In the genomic region with DNA sequence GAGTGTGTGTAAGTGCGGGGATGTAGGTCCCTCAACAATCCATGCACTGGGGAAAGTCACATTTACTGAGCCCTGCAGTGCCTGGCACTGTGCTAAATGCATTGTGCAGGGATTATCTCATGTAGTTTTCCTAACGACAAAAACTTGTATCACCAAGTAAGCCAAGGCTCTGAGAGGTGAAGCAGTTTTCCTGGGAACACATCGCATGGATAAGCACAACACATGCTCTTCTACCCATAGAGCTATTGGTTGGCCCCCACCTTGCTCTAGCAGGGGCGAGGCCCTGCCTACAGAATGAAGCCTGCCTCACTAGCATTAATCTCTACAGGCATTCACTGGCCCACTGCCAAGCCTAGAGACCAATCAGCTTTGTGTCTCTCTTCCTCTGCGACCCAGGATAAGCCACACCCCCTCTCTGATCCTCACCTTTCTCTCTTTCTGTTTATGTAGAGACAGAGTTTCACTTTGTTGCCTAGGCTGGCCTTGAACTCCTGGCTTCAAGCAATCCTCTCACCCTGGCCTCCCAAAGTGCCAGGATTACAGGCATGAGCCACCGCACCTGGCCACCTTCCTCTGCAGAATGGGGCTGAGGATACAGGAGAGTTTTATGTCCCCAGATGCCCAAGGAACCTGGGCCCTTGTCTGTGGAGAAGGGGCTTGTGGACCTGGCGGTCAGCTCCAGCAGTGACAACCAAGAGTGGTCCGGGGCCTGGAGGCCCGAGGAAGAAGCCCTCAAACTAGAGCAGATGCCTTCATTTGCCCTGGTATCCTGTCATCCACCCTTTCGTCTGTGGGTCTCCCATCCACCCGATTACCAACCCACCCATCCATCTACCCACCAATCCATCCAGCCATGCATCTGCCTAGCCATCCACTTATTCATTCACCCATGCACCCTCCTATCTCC, we compare ENCODE assay signal across 10 cellular contexts. TPM values are rescaled to one million over a fixed set of nuclear protein-coding genes. Genes with fewer than 3 reads are reported as not detected.
DNase-seq lines count a peak whose midpoint lies in the region; ATAC-seq, FAIRE-seq and TF ChIP-seq lines count a peak whose summit lies in the region.
"Had no signal": no experiment of that assay in that cellular context is flagged by ENCODE, and none has a peak within 500 bp of the region (broad histone marks: within the 10 kb centered on the region; RNA-seq: fewer than 3 reads in every experiment).

No MANE protein-coding gene starts in this region.

- FAIRE-seq in HepG2 (lab: Jason Lieb, UNC) = peak; percentile 100
- FAIRE-seq: G401.6 had no signal

- H4K5ac ChIP-seq in IMR-90 (ENCODE audit: low read depth, low read length) = peak overlapping the region; percentile 58

- H3K4me1 ChIP-seq in BE2C = peaks cover 6% of the 10 kb centered on the region
- H3K4me1 ChIP-seq in IMR-90 (ENCODE audit: control insufficient read depth, insufficient read depth, low read length) = peaks cover 29% of the 10 kb centered on the region
- peaks cover 84% of the 10 kb centered on the region for H3K4me1 ChIP-seq in HepG2 (ENCODE audit: insufficient read depth, low read length)

- H3K18ac ChIP-seq in IMR-90 (ENCODE audit: low read depth, low read length) = peak overlapping the region; percentile 81

- H2BK5ac ChIP-seq in IMR-90 (ENCODE audit: low read depth, low read length, poor library complexity, severe bottlenecking) = peak overlapping the region; percentile 14

- dilution Hi-C loops in IMR-90 (cut with HindIII; ENCODE audit: low sequenced_read_pairs, unreplicated experiment) = no loop called here

- CTCF ChIA-PET in IMR-90 (lab: Yijun Ruan, JAX) = interaction anchor here (1.2 to 1.4 kb wide), 2 partner anchors 23 to 33 kb away, joined by 4 to 5 read pairs; no protein-coding TSS in a partner anchor
- CTCF ChIA-PET in HepG2 (lab: Yijun Ruan, JAX; ENCODE audit: low intra/inter-chr PET ratio, low total read pairs) = no interaction called here

- TF ChIP-seq CTCF in BE2C (IDR thresholded peaks at IDR 0.05; ENCODE audit: low read depth, low read length) (no peak), IMR-90 (conservative IDR thresholded peaks at IDR 0.05; ENCODE audit: low read depth, low read length) (no peak), HepG2 (CRISPR knock-in tag; IDR thresholded peaks at IDR 0.05) (0 out of 2 replicates have a peak, but pooled peaks have one; percentile 8)

- H2BK20ac ChIP-seq in IMR-90 (ENCODE audit: low read depth, low read length) = peak overlapping the region; percentile 90

- no peak overlapping the region; the same call in 1 of the 2 replicates for H3K9ac ChIP-seq in IMR-90 (ENCODE audit: low read depth, low read length)
- peak overlapping the region; percentile 74 for H3K9ac ChIP-seq in HepG2 (ENCODE audit: insufficient read depth, low read depth, low read length)

- H3K4me3 ChIP-seq in BE2C (ENCODE audit: low read depth, low read length) = no peak overlapping the region
- no peak overlapping the region for H3K4me3 ChIP-seq in IMR-90 (ENCODE audit: insufficient read depth, low read depth, low read length)
- H3K4me3 ChIP-seq in HepG2 (replicated peaks in 1 of 3; ENCODE audit: insufficient read depth in 1 of 3, low read depth in 2 of 3, low read length in 3 of 3) = peak overlapping the region; percentile 52 to 72 (median 56)

- H3K23ac ChIP-seq in IMR-90 (ENCODE audit: low read depth, low read length) = peak overlapping the region; percentile 70

- peak overlapping the region; percentile 90 for H3K14ac ChIP-seq in IMR-90 (replicated peaks; ENCODE audit: low read depth, low read length)

- H3K4me2 ChIP-seq in IMR-90 (ENCODE audit: low read depth, low read length) (peak overlapping the region; percentile 54), HepG2 (ENCODE audit: low read depth, low read length) (peak overlapping the region; percentile 82)

- H3K27ac ChIP-seq in IMR-90 (ENCODE audit: insufficient read depth, low read length) = peak overlapping the region; percentile 26; the same call in 1 of the 2 replicates
- peak overlapping the region; percentile 75 for H3K27ac ChIP-seq in HepG2 (ENCODE audit: extremely low read length, insufficient read depth, low read length)

- no TSS peak for BruUV-seq in IMR-90 (replicated peaks; lab: Mats Ljungman, UMichigan)
- BruUV-seq in HepG2 (replicated peaks; lab: Mats Ljungman, UMichigan) = no TSS peak

- H2BK120ac ChIP-seq in IMR-90 (ENCODE audit: low read depth, low read length) = peak overlapping the region; percentile 75

- in situ Hi-C loops in IMR-90 (cut with MboI; ENCODE audit: low sequenced_read_pairs) = no loop called here
- in situ Hi-C loops in HepG2 (cut with HindIII; ENCODE audit: extremely low pct_ligation_motif_present, low pct_unique_long_range_greater_than_20kb) = no loop called here

- H2AK9ac ChIP-seq in IMR-90 (replicated peaks; ENCODE audit: low read depth, low read length, poor library complexity) = peak overlapping the region; percentile 45

- H3K27me3 ChIP-seq in BE2C = no peaks in the 10 kb centered on the region
- H3K27me3 ChIP-seq in IMR-90 (ENCODE audit: control insufficient read depth, insufficient read depth, low read length) = no peaks in the 10 kb centered on the region
- H3K27me3 ChIP-seq in HepG2 (ENCODE audit: control insufficient read depth in 1 of 2, insufficient read depth in 2 of 2, low read length in 2 of 2) = no peaks in the 10 kb centered on the region

- peaks cover 0 to 10% of the 10 kb centered on the region in 2 experiments; a peak in 1 of 4 replicates for H3K79me1 ChIP-seq in IMR-90 (ENCODE audit: low read depth in 1 of 2, low read length in 2 of 2)

- peak overlapping the region; percentile 69 for H2AFZ ChIP-seq in IMR-90 (replicated peaks; ENCODE audit: low read length, poor library complexity)
- H2AFZ ChIP-seq in HepG2 (ENCODE audit: low read length) = no peak overlapping the region

- H4K20me1 ChIP-seq in IMR-90 (ENCODE audit: insufficient read depth, low read length) = no peaks in the 10 kb centered on the region
- no peaks in the 10 kb centered on the region for H4K20me1 ChIP-seq in HepG2 (ENCODE audit: insufficient read depth, low read length)

- TF ChIP-seq RAD21 in IMR-90 (IDR thresholded peaks at IDR 0.05; ENCODE audit: low read length) (no peak), HepG2 (CRISPR knock-in tag; IDR thresholded peaks at IDR 0.05) (no peak)

- H3K56ac ChIP-seq in IMR-90 (ENCODE audit: extremely low read depth, insufficient read depth, low read length) = no peak overlapping the region

- no peaks in the 10 kb centered on the region for H3K79me2 ChIP-seq in HepG2 (ENCODE audit: insufficient read depth, low read length)

- H3K36me3 ChIP-seq in BE2C (no peaks in the 10 kb centered on the region), IMR-90 (ENCODE audit: control insufficient read depth, insufficient read depth, low read length) (no peaks in the 10 kb centered on the region), HepG2 (replicated peaks in 1 of 2; ENCODE audit: control insufficient read depth in 1 of 2, insufficient read depth in 2 of 2, low read length in 2 of 2) (no peaks in the 10 kb centered on the region)

- H3K9me1 ChIP-seq in IMR-90 (ENCODE audit: insufficient read depth, low read length) = peaks cover 34% of the 10 kb centered on the region

- intact Hi-C loops in IMR-90 (cut with micrococcal nuclease) (no loop called here), HepG2 (cut with micrococcal nuclease; ENCODE audit: unreplicated experiment) (no loop called here)

- peak overlapping the region; percentile 52 to 97; a peak in 3 of 4 replicates for H4K8ac ChIP-seq in IMR-90 (ENCODE audit: low read depth in 2 of 2, low read length in 2 of 2)

- 90% methylated on average over 2 of the region's 11 CpGs; no CpG with 5 or more reads in 1 of the 2 experiments for whole genome bisulfite sequencing in IMR-90 (ENCODE audit: extremely low coverage in 2 of 2, insufficient read length in 1 of 2), 2 experiments
- WGBS in HepG2 (ENCODE audit: low lambda C conversion rate) = 26% methylated on average over 11 of the region's 11 CpGs

- DNase-seq in BE2C (peak; percentile 66), IMR-90 (no peak), HepG2 (ENCODE audit: low spot score) (peak; percentile 99), COLO829 (ENCODE audit: low spot score) (no peak), NCI-H1092 treated with DMSO at 0.1 percent for 48 hours (lab: John Stamatoyannopoulos, UW) (no peak)
- DNase-seq in activated naive CD4-positive, alpha-beta T cell treated with Interleukin-2 at 50 U/mL for 16 hours = peak; percentile 16
- no peak for DNase-seq in activated CD8-positive, alpha-beta memory T cell treated with anti-CD3 and anti-CD28 coated beads for 24 hours

- H2BK15ac ChIP-seq in IMR-90 (ENCODE audit: low read depth, low read length) = peak overlapping the region; percentile 80; the same call in 1 of the 3 replicates

- POLR2A ChIA-PET in IMR-90 (lab: Charles Lee; ENCODE audit: unreplicated experiment) (no interaction called here), HepG2 (lab: Yijun Ruan, JAX) (interaction anchor here (0.9 to 10.3 kb wide), 16 partner anchors 11 to 262 kb away, joined by 3 to 86 read pairs (median 6); partner anchors contain the start of genes B3GNT9, CDH16, CES2 and CIAO2B)

- H2AK5ac ChIP-seq in IMR-90 (ENCODE audit: low read depth, low read length) = peak overlapping the region; percentile 89

- peak overlapping the region; percentile 77 for H4K91ac ChIP-seq in IMR-90 (ENCODE audit: insufficient read depth, low read depth, low read length)

- no peak for TF ChIP-seq POLR2A in IMR-90 (IDR thresholded peaks at IDR 0.05; ENCODE audit: low read depth, low read length)
- TF ChIP-seq POLR2A in HepG2 (IDR thresholded peaks at IDR 0.05; ENCODE audit: insufficient read depth in 1 of 2, low read depth in 2 of 2, low read length in 2 of 2) = peak; percentile 54 to 66

- H3K9me3 ChIP-seq in BE2C (no peaks in the 10 kb centered on the region), IMR-90 (ENCODE audit: control insufficient read depth, insufficient read depth, low read length) (no peaks in the 10 kb centered on the region), HepG2 (ENCODE audit: low read length) (no peaks in the 10 kb centered on the region)

- peak overlapping the region; percentile 90 for H3K4ac ChIP-seq in IMR-90 (ENCODE audit: low read depth, low read length)

- peak in 1 of 2 experiments; percentile 75; a peak in 2 of 4 replicates for TF ChIP-seq EP300 in HepG2 (IDR thresholded peaks at IDR 0.05; ENCODE audit: low read depth in 2 of 2, low read length in 2 of 2)
- peak; percentile 66; the same call in 1 of the 2 replicates for TF ChIP-seq EP300 in HepG2 (CRISPR knock-in tag; IDR thresholded peaks at IDR 0.05; ENCODE audit: borderline replicate concordance)

- ATAC-seq in IMR-90 (ENCODE audit: low read depth) = no peak
- peak; percentile 73 for ATAC-seq in HepG2
- no peak for ATAC-seq in GM21529 (IDR thresholded peaks at IDR 0.05; ENCODE audit: unreplicated experiment)

RNA-seq across cellular contexts. Expression of gene CDH16, which starts 12.8 kb away (rescaled TPM):
- polyA plus RNA-seq in BE2C (2012; ENCODE audit: insufficient read depth, insufficient read length, low read depth) = not detected
- total RNA-seq in IMR-90 (2012; rRNA removed) = not detected in 2 replicates
- polyA plus RNA-seq in IMR-90 (2012; rRNA removed) = not detected in 2 replicates
- polyA plus RNA-seq in IMR-90 (2012; cell fraction: cytosol; rRNA removed) = not detected in 2 replicates
- polyA plus RNA-seq in IMR-90 (2012; cell fraction: nucleus; rRNA removed; ENCODE audit: low replicate concordance) = not detected in 2 replicates
- 3.2 and 3.9 TPM in 2 replicates for total RNA-seq in HepG2 (2016; rRNA removed; fragmentation: Illumina TruSeq; extraction: Trizol)
- total RNA-seq in HepG2 (2016; cell fraction: cytosol; rRNA removed; fragmentation: Illumina TruSeq; extraction: Trizol; ENCODE audit: low read depth) = 0.30 and 0.53 TPM in 2 replicates
- total RNA-seq in HepG2 (2016; cell fraction: insoluble cytoplasmic fraction; rRNA removed; fragmentation: Illumina TruSeq; extraction: Trizol) = 1.7 and 4.2 TPM in 2 replicates
- total RNA-seq in HepG2 (2016; cell fraction: membrane; rRNA removed; fragmentation: Illumina TruSeq; extraction: Trizol) = 0.96 and 1.3 TPM in 2 replicates
- total RNA-seq in HepG2 (2016; cell fraction: nucleus; rRNA removed; fragmentation: Illumina TruSeq; extraction: Trizol) = 3.7 and 4.8 TPM in 2 replicates
- polyA plus RNA-seq in HepG2 (2011; rRNA removed) = 2.7 and 5.3 TPM in 2 replicates
- polyA plus RNA-seq in HepG2 (2011; cell fraction: cytosol; rRNA removed) = 2.4 and 2.7 TPM in 2 replicates
- polyA plus RNA-seq in HepG2 (2011; cell fraction: nucleus; rRNA removed) = 16.0 and 18.1 TPM in 2 replicates
- polyA plus RNA-seq in HepG2 (2012) = 4.3 and 7.8 TPM in 2 replicates
- polyA plus RNA-seq in HepG2 (2016; cell fraction: cytosol; fragmentation: Illumina TruSeq; extraction: Trizol; ENCODE audit: low read depth) = 0.38 and 0.63 TPM in 2 replicates
- polyA plus RNA-seq in HepG2 (2016; cell fraction: insoluble cytoplasmic fraction; fragmentation: Illumina TruSeq; extraction: Trizol; ENCODE audit: low read depth) = 1.7 and 2.0 TPM in 2 replicates
- 1.2 TPM in 2 replicates for polyA plus RNA-seq in HepG2 (2016; cell fraction: membrane; fragmentation: Illumina TruSeq; extraction: Trizol; ENCODE audit: low read depth)
- 7.5 and 8.9 TPM in 2 replicates for polyA plus RNA-seq in HepG2 (2016; cell fraction: nucleus; fragmentation: Illumina TruSeq; extraction: Trizol; ENCODE audit: insufficient read depth, low read depth)
- polyA minus RNA-seq in HepG2 (2011; rRNA and poly(A)+ RNA removed; ENCODE audit: low replicate concordance) = 0.23 and 7.1 TPM in 2 replicates
- polyA minus RNA-seq in HepG2 (2011; cell fraction: cytosol; rRNA and poly(A)+ RNA removed) = 1.1 and 2.2 TPM in 2 replicates
- 2.7 and 3.3 TPM in 2 replicates for polyA minus RNA-seq in HepG2 (2011; cell fraction: nucleus; rRNA and poly(A)+ RNA removed)
- total RNA-seq: lung microvascular endothelial cell had no signal

RNA-seq across cellular contexts. Expression of gene RRAD, which starts 19.4 kb away (rescaled TPM):
- 15.8 TPM for polyA plus RNA-seq in BE2C (2012; ENCODE audit: insufficient read depth, insufficient read length, low read depth)
- total RNA-seq in IMR-90 (2012; rRNA removed) (1.3 and 1.4 TPM in 2 replicates), HepG2 (2016; rRNA removed; fragmentation: Illumina TruSeq; extraction: Trizol) (0.80 and 1.0 TPM in 2 replicates)
- polyA plus RNA-seq in IMR-90 (2012; rRNA removed) (2.1 and 2.9 TPM in 2 replicates), HepG2 (2011; rRNA removed) (1.1 TPM in 2 replicates)
- 1.3 and 11.2 TPM in 2 replicates for polyA plus RNA-seq in IMR-90 (2012; cell fraction: cytosol; rRNA removed)
- 25.0 and 37.4 TPM in 2 replicates for polyA plus RNA-seq in IMR-90 (2012; cell fraction: nucleus; rRNA removed; ENCODE audit: low replicate concordance)
- total RNA-seq in HepG2 (2016; cell fraction: cytosol; rRNA removed; fragmentation: Illumina TruSeq; extraction: Trizol; ENCODE audit: low read depth) = not detected in 2 replicates
- 0.49 and 1.3 TPM in 2 replicates for total RNA-seq in HepG2 (2016; cell fraction: insoluble cytoplasmic fraction; rRNA removed; fragmentation: Illumina TruSeq; extraction: Trizol)
- total RNA-seq in HepG2 (2016; cell fraction: membrane; rRNA removed; fragmentation: Illumina TruSeq; extraction: Trizol) = 0.21 and 0.34 TPM in 2 replicates
- 0.68 and 0.75 TPM in 2 replicates for total RNA-seq in HepG2 (2016; cell fraction: nucleus; rRNA removed; fragmentation: Illumina TruSeq; extraction: Trizol)
- 0.95 and 1.5 TPM in 2 replicates for polyA plus RNA-seq in HepG2 (2011; cell fraction: cytosol; rRNA removed)
- 2.5 and 3.2 TPM in 2 replicates for polyA plus RNA-seq in HepG2 (2011; cell fraction: nucleus; rRNA removed)
- polyA plus RNA-seq in HepG2 (2012) = 0.30 and 0.93 TPM in 2 replicates
- 0.19 and 0.25 TPM in 2 replicates for polyA plus RNA-seq in HepG2 (2016; cell fraction: cytosol; fragmentation: Illumina TruSeq; extraction: Trizol; ENCODE audit: low read depth)
- 0.72 and 1.1 TPM in 2 replicates for polyA plus RNA-seq in HepG2 (2016; cell fraction: insoluble cytoplasmic fraction; fragmentation: Illumina TruSeq; extraction: Trizol; ENCODE audit: low read depth)
- polyA plus RNA-seq in HepG2 (2016; cell fraction: membrane; fragmentation: Illumina TruSeq; extraction: Trizol; ENCODE audit: low read depth) = 0.26 and 0.29 TPM in 2 replicates
- 1.2 and 1.5 TPM in 2 replicates for polyA plus RNA-seq in HepG2 (2016; cell fraction: nucleus; fragmentation: Illumina TruSeq; extraction: Trizol; ENCODE audit: insufficient read depth, low read depth)
- 0.16 and 1.7 TPM in 2 replicates for polyA minus RNA-seq in HepG2 (2011; rRNA and poly(A)+ RNA removed; ENCODE audit: low replicate concordance)
- 1.1 TPM in 1 of 2 replicates, not detected in the other for polyA minus RNA-seq in HepG2 (2011; cell fraction: cytosol; rRNA and poly(A)+ RNA removed)
- 0.37 and 0.90 TPM in 2 replicates for polyA minus RNA-seq in HepG2 (2011; cell fraction: nucleus; rRNA and poly(A)+ RNA removed)

RNA-seq across cellular contexts. Expression of gene PDP2, which starts 25.6 kb away (rescaled TPM):
- polyA plus RNA-seq in BE2C (2012; ENCODE audit: insufficient read depth, insufficient read length, low read depth) = 15.8 TPM
- total RNA-seq in IMR-90 (2012; rRNA removed) = 12.5 and 16.8 TPM in 2 replicates
- polyA plus RNA-seq in IMR-90 (2012; rRNA removed) = 5.3 and 5.7 TPM in 2 replicates
- 2.9 and 5.3 TPM in 2 replicates for polyA plus RNA-seq in IMR-90 (2012; cell fraction: cytosol; rRNA removed)
- polyA plus RNA-seq in IMR-90 (2012; cell fraction: nucleus; rRNA removed; ENCODE audit: low replicate concordance) = 4.6 and 5.2 TPM in 2 replicates
- 15.8 and 38.2 TPM in 2 replicates for total RNA-seq in HepG2 (2016; rRNA removed; fragmentation: Illumina TruSeq; extraction: Trizol)
- 1.8 and 2.5 TPM in 2 replicates for total RNA-seq in HepG2 (2016; cell fraction: cytosol; rRNA removed; fragmentation: Illumina TruSeq; extraction: Trizol; ENCODE audit: low read depth)
- 16.2 and 31.7 TPM in 2 replicates for total RNA-seq in HepG2 (2016; cell fraction: insoluble cytoplasmic fraction; rRNA removed; fragmentation: Illumina TruSeq; extraction: Trizol)
- total RNA-seq in HepG2 (2016; cell fraction: membrane; rRNA removed; fragmentation: Illumina TruSeq; extraction: Trizol) = 8.4 and 10.1 TPM in 2 replicates
- total RNA-seq in HepG2 (2016; cell fraction: nucleus; rRNA removed; fragmentation: Illumina TruSeq; extraction: Trizol) = 17.0 and 17.2 TPM in 2 replicates
- polyA plus RNA-seq in HepG2 (2011; rRNA removed) = 12.2 and 12.8 TPM in 2 replicates
- polyA plus RNA-seq in HepG2 (2011; cell fraction: cytosol; rRNA removed) = 8.3 and 11.7 TPM in 2 replicates
- 10.2 and 12.4 TPM in 2 replicates for polyA plus RNA-seq in HepG2 (2011; cell fraction: nucleus; rRNA removed)
- 7.7 and 9.5 TPM in 2 replicates for polyA plus RNA-seq in HepG2 (2012)
- polyA plus RNA-seq in HepG2 (2016; cell fraction: cytosol; fragmentation: Illumina TruSeq; extraction: Trizol; ENCODE audit: low read depth) = 0.66 and 1.1 TPM in 2 replicates
- polyA plus RNA-seq in HepG2 (2016; cell fraction: insoluble cytoplasmic fraction; fragmentation: Illumina TruSeq; extraction: Trizol; ENCODE audit: low read depth) = 17.5 and 18.0 TPM in 2 replicates
- polyA plus RNA-seq in HepG2 (2016; cell fraction: membrane; fragmentation: Illumina TruSeq; extraction: Trizol; ENCODE audit: low read depth) = 2.9 and 3.2 TPM in 2 replicates
- 19.4 and 23.4 TPM in 2 replicates for polyA plus RNA-seq in HepG2 (2016; cell fraction: nucleus; fragmentation: Illumina TruSeq; extraction: Trizol; ENCODE audit: insufficient read depth, low read depth)
- 46.5 and 49.0 TPM in 2 replicates for polyA minus RNA-seq in HepG2 (2011; rRNA and poly(A)+ RNA removed; ENCODE audit: low replicate concordance)
- 10.5 and 12.8 TPM in 2 replicates for polyA minus RNA-seq in HepG2 (2011; cell fraction: cytosol; rRNA and poly(A)+ RNA removed)
- 10.0 and 15.5 TPM in 2 replicates for polyA minus RNA-seq in HepG2 (2011; cell fraction: nucleus; rRNA and poly(A)+ RNA removed)

RNA-seq across cellular contexts. Expression of gene CIAO2B, which starts 28.3 kb away (rescaled TPM):
- 878 TPM for polyA plus RNA-seq in BE2C (2012; ENCODE audit: insufficient read depth, insufficient read length, low read depth)
- total RNA-seq in IMR-90 (2012; rRNA removed) (148 and 168 TPM in 2 replicates), HepG2 (2016; rRNA removed; fragmentation: Illumina TruSeq; extraction: Trizol) (157 and 174 TPM in 2 replicates)
- polyA plus RNA-seq in IMR-90 (2012; rRNA removed) (234 and 283 TPM in 2 replicates), HepG2 (2011; rRNA removed) (293 and 323 TPM in 2 replicates)
- polyA plus RNA-seq in IMR-90 (2012; cell fraction: cytosol; rRNA removed) = 232 and 454 TPM in 2 replicates
- polyA plus RNA-seq in IMR-90 (2012; cell fraction: nucleus; rRNA removed; ENCODE audit: low replicate concordance) = 113 and 168 TPM in 2 replicates
- total RNA-seq in HepG2 (2016; cell fraction: cytosol; rRNA removed; fragmentation: Illumina TruSeq; extraction: Trizol; ENCODE audit: low read depth) = 112 and 125 TPM in 2 replicates
- total RNA-seq in HepG2 (2016; cell fraction: insoluble cytoplasmic fraction; rRNA removed; fragmentation: Illumina TruSeq; extraction: Trizol) = 157 and 172 TPM in 2 replicates
- total RNA-seq in HepG2 (2016; cell fraction: membrane; rRNA removed; fragmentation: Illumina TruSeq; extraction: Trizol) = 121 and 136 TPM in 2 replicates
- total RNA-seq in HepG2 (2016; cell fraction: nucleus; rRNA removed; fragmentation: Illumina TruSeq; extraction: Trizol) = 52.6 and 58.0 TPM in 2 replicates
- 297 and 385 TPM in 2 replicates for polyA plus RNA-seq in HepG2 (2011; cell fraction: cytosol; rRNA removed)
- polyA plus RNA-seq in HepG2 (2011; cell fraction: nucleus; rRNA removed) = 155 and 174 TPM in 2 replicates
- 123 and 148 TPM in 2 replicates for polyA plus RNA-seq in HepG2 (2012)
- polyA plus RNA-seq in HepG2 (2016; cell fraction: cytosol; fragmentation: Illumina TruSeq; extraction: Trizol; ENCODE audit: low read depth) = 115 and 148 TPM in 2 replicates
- 172 and 184 TPM in 2 replicates for polyA plus RNA-seq in HepG2 (2016; cell fraction: insoluble cytoplasmic fraction; fragmentation: Illumina TruSeq; extraction: Trizol; ENCODE audit: low read depth)
- polyA plus RNA-seq in HepG2 (2016; cell fraction: membrane; fragmentation: Illumina TruSeq; extraction: Trizol; ENCODE audit: low read depth) = 126 and 141 TPM in 2 replicates
- 111 and 112 TPM in 2 replicates for polyA plus RNA-seq in HepG2 (2016; cell fraction: nucleus; fragmentation: Illumina TruSeq; extraction: Trizol; ENCODE audit: insufficient read depth, low read depth)
- 172 and 255 TPM in 2 replicates for polyA minus RNA-seq in HepG2 (2011; rRNA and poly(A)+ RNA removed; ENCODE audit: low replicate concordance)
- 61.5 and 83.0 TPM in 2 replicates for polyA minus RNA-seq in HepG2 (2011; cell fraction: cytosol; rRNA and poly(A)+ RNA removed)
- 19.1 and 27.6 TPM in 2 replicates for polyA minus RNA-seq in HepG2 (2011; cell fraction: nucleus; rRNA and poly(A)+ RNA removed)

RNA-seq across cellular contexts. Expression of gene CES2, which starts 29.4 kb away (rescaled TPM):
- 49.5 TPM for polyA plus RNA-seq in BE2C (2012; ENCODE audit: insufficient read depth, insufficient read length, low read depth)
- total RNA-seq in IMR-90 (2012; rRNA removed) (11.9 and 15.1 TPM in 2 replicates), HepG2 (2016; rRNA removed; fragmentation: Illumina TruSeq; extraction: Trizol) (35.1 and 63.8 TPM in 2 replicates)
- polyA plus RNA-seq in IMR-90 (2012; rRNA removed) (23.2 and 24.2 TPM in 2 replicates), HepG2 (2011; rRNA removed) (50.6 and 69.7 TPM in 2 replicates)
- 15.5 and 21.1 TPM in 2 replicates for polyA plus RNA-seq in IMR-90 (2012; cell fraction: cytosol; rRNA removed)
- polyA plus RNA-seq in IMR-90 (2012; cell fraction: nucleus; rRNA removed; ENCODE audit: low replicate concordance) = 45.3 and 69.6 TPM in 2 replicates
- total RNA-seq in HepG2 (2016; cell fraction: cytosol; rRNA removed; fragmentation: Illumina TruSeq; extraction: Trizol; ENCODE audit: low read depth) = 12.7 and 15.0 TPM in 2 replicates
- 29.8 and 64.2 TPM in 2 replicates for total RNA-seq in HepG2 (2016; cell fraction: insoluble cytoplasmic fraction; rRNA removed; fragmentation: Illumina TruSeq; extraction: Trizol)
- 28.1 and 29.2 TPM in 2 replicates for total RNA-seq in HepG2 (2016; cell fraction: membrane; rRNA removed; fragmentation: Illumina TruSeq; extraction: Trizol)
- total RNA-seq in HepG2 (2016; cell fraction: nucleus; rRNA removed; fragmentation: Illumina TruSeq; extraction: Trizol) = 66.6 and 67.9 TPM in 2 replicates
- polyA plus RNA-seq in HepG2 (2011; cell fraction: cytosol; rRNA removed) = 53.6 and 111 TPM in 2 replicates
- 91.0 and 105 TPM in 2 replicates for polyA plus RNA-seq in HepG2 (2011; cell fraction: nucleus; rRNA removed)
- 35.0 and 38.8 TPM in 2 replicates for polyA plus RNA-seq in HepG2 (2012)
- polyA plus RNA-seq in HepG2 (2016; cell fraction: cytosol; fragmentation: Illumina TruSeq; extraction: Trizol; ENCODE audit: low read depth) = 8.2 and 8.4 TPM in 2 replicates
- 34.3 and 41.4 TPM in 2 replicates for polyA plus RNA-seq in HepG2 (2016; cell fraction: insoluble cytoplasmic fraction; fragmentation: Illumina TruSeq; extraction: Trizol; ENCODE audit: low read depth)
- polyA plus RNA-seq in HepG2 (2016; cell fraction: membrane; fragmentation: Illumina TruSeq; extraction: Trizol; ENCODE audit: low read depth) = 23.2 and 23.5 TPM in 2 replicates
- polyA plus RNA-seq in HepG2 (2016; cell fraction: nucleus; fragmentation: Illumina TruSeq; extraction: Trizol; ENCODE audit: insufficient read depth, low read depth) = 90.2 and 93.4 TPM in 2 replicates
- 57.1 and 105 TPM in 2 replicates for polyA minus RNA-seq in HepG2 (2011; rRNA and poly(A)+ RNA removed; ENCODE audit: low replicate concordance)
- 38.1 and 44.7 TPM in 2 replicates for polyA minus RNA-seq in HepG2 (2011; cell fraction: cytosol; rRNA and poly(A)+ RNA removed)
- polyA minus RNA-seq in HepG2 (2011; cell fraction: nucleus; rRNA and poly(A)+ RNA removed) = 58.2 and 81.7 TPM in 2 replicates

Comparison
In these comparisons a context has a peak if more than half of its experiments do, and no peak if none do; other contexts are left out.
1. DNase-seq: peak in BE2C (single experiment), activated naive CD4-positive, alpha-beta T cell treated with Interleukin-2 at 50 U/mL for 16 hours (single experiment) and HepG2 (single experiment); none in IMR-90 (single experiment), COLO829 (single experiment), activated CD8-positive, alpha-beta memory T cell treated with anti-CD3 and anti-CD28 coated beads for 24 hours (single experiment) and NCI-H1092 treated with DMSO at 0.1 percent for 48 hours (single experiment).
2. H3K4me3 ChIP-seq: peak in HepG2 (3 of 3); none in BE2C (single experiment) and IMR-90 (single experiment).